In genomic region chr9:108130896-108131295, GRCh38 we compare ENCODE assay signal across 18 cellular contexts.
DNase-seq lines count a peak whose midpoint lies in the region; TF ChIP-seq lines count a peak whose summit lies in the region.
"Had no signal": no experiment of that assay in that cellular context is flagged by ENCODE, and none has a peak within 500 bp of the region (broad histone marks: within the 10 kb centered on the region; RNA-seq: fewer than 3 reads in every experiment).

No MANE protein-coding gene starts in this region.

- no peaks in the 10 kb centered on the region for H3K27me3 ChIP-seq in ascending aorta
- H3K27me3 ChIP-seq: Peyer's patch had no signal

- no peaks in the 10 kb centered on the region for H3K4me1 ChIP-seq in ascending aorta
- H3K4me1 ChIP-seq: Peyer's patch had no signal

- no peaks in the 10 kb centered on the region for H3K36me3 ChIP-seq in ascending aorta
- H3K36me3 ChIP-seq: Peyer's patch had no signal

- H3K27ac ChIP-seq in epithelial cell of prostate (no peak overlapping the region), ascending aorta (no peak overlapping the region)
- H3K27ac ChIP-seq: Peyer's patch had no signal

- intact Hi-C loops in ascending aorta (cut with DNase I) = no loop called here

- DNase-seq in NCI-H2081 (lab: John Stamatoyannopoulos, UW) (peak; percentile 14 to 45), NCI-H2081 treated with DMSO at 0.1 percent for 48 hours (lab: John Stamatoyannopoulos, UW) (no peak), NCI-H1092 (lab: John Stamatoyannopoulos, UW) (peak; percentile 26), NCI-H2196 treated with DMSO at 0.1 percent for 48 hours (lab: John Stamatoyannopoulos, UW; ENCODE audit: unreplicated experiment) (peak; percentile 21), epithelial cell of prostate (ENCODE audit: low read depth, low spot score) (peak; percentile 16), ascending aorta (ENCODE audit: low spot score in 2 of 2) (no peak), OCI-M2 (lab: John Stamatoyannopoulos, UW; ENCODE audit: unreplicated experiment) (no peak), T-helper 9 cell (no peak)
- DNase-seq: C1 segment of cervical spinal cord, DMS79, KBM-7, NCI-H1048, NCI-H2107, NCI-H526 treated with DMSO at 0.1 percent for 48 hours, Peyer's patch, SHP77, T-helper 17 cell had no signal

- no peak overlapping the region for H3K4me3 ChIP-seq in ascending aorta
- H3K4me3 ChIP-seq: GM12878, Peyer's patch had no signal

- no peaks in the 10 kb centered on the region for H3K9me3 ChIP-seq in ascending aorta
- H3K9me3 ChIP-seq: Peyer's patch had no signal

- TF ChIP-seq CTCF in ascending aorta (IDR thresholded peaks at IDR 0.05) = no peak

Comparison
In these comparisons a context has a peak if more than half of its experiments do, and no peak if none do; other contexts are left out.
1. DNase-seq: peak in NCI-H2081 (2 of 2), NCI-H1092 (single experiment), NCI-H2196 treated with DMSO at 0.1 percent for 48 hours (single experiment) and epithelial cell of prostate (single experiment); none in NCI-H2081 treated with DMSO at 0.1 percent for 48 hours (single experiment), ascending aorta (0 of 2), OCI-M2 (single experiment) and T-helper 9 cell (single experiment).